23 cellular contexts compared by ENCODE assay signal in genomic region chr9:34866614-34867013, GRCh38.
"Had no signal": no experiment of that assay in that cellular context is flagged by ENCODE, and none has a peak within 500 bp of the region (broad histone marks: within the 10 kb centered on the region; RNA-seq: fewer than 3 reads in every experiment).

No MANE protein-coding gene starts in this region.

- H3K4me1 ChIP-seq: ascending aorta, SJCRH30 had no signal

- H3K27ac ChIP-seq: ascending aorta, KMS-11, PC-9, RWPE1, SJCRH30, SK-N-MC had no signal

- H2AFZ ChIP-seq: PC-9 had no signal

- H3K36me3 ChIP-seq: ascending aorta, SJCRH30 had no signal

- H3K27me3 ChIP-seq: ascending aorta, SJCRH30 had no signal

- H3K9me3 ChIP-seq: SJCRH30 had no signal

- H3K4me3 ChIP-seq: ascending aorta, PC-9, SJCRH30, SK-N-MC had no signal

- ATAC-seq: activated CD8-positive, alpha-beta T cell treated with anti-CD3 and anti-CD28 coated beads for 36 hours had no signal

- DNase-seq: activated CD4-positive, alpha-beta T cell treated with anti-CD3 and anti-CD28 coated beads, Interleukin-2, amount 10 ng/mL, durations not matched to agents 24 days and 14 days; activated CD4-positive, alpha-beta T cell treated with anti-CD3 and anti-CD28 coated beads, Interleukin-2, amount 50 U/mL, for 4 hours; activated CD8-positive, alpha-beta T cell treated with anti-CD3 and anti-CD28 coated beads for 36 hours; activated gamma-delta T cell; activated naive CD4-positive, alpha-beta T cell treated with Interleukin-2 at 50 U/mL for 16 hours; activated naive CD8-positive, alpha-beta T cell treated with anti-CD3 and anti-CD28 coated beads, Interleukin-2, amount 10 ng/mL, durations not matched to agents 7 days and 5 days; activated T-cell treated with anti-CD3 and anti-CD28 coated beads, Interleukin-2, amount 50 U/mL, for 24 hours; amygdala; NCI-H1105; NCI-H1417 treated with DMSO at 0.1 percent for 48 hours; NCI-H1694; NCI-H1930; NCI-H2081 treated with DMSO at 0.1 percent for 48 hours; NCI-H345; NCI-H524 treated with DMSO at 0.1 percent for 48 hours; PC-9; SHP77; SJCRH30; T1000 had no signal

- H3K9ac ChIP-seq: KMS-11 had no signal

- H3K4me2 ChIP-seq: KMS-11, PC-9 had no signal
